In genomic region chr1:91556556-91556955, GRCh38 we compare ENCODE assay signal across 12 cellular contexts. TPM values are rescaled to one million over a fixed set of nuclear protein-coding genes. Genes with fewer than 3 reads are reported as not detected.
A peak's percentile ranks its signal among the peaks of the same experiment; 100 is the strongest.
DNase-seq lines count a peak whose midpoint lies in the region; ATAC-seq and TF ChIP-seq lines count a peak whose summit lies in the region.
"Had no signal": no experiment of that assay in that cellular context is flagged by ENCODE, and none has a peak within 500 bp of the region (broad histone marks: within the 10 kb centered on the region; RNA-seq: fewer than 3 reads in every experiment).

No MANE protein-coding gene starts in this region.

- H2BK15ac ChIP-seq in mesenchymal stem cell (ENCODE audit: low read depth, poor library complexity, severe bottlenecking) = no peak overlapping the region

- intact Hi-C loops in activated T-helper 1 cell treated with anti-CD3 and anti-CD28 coated beads, Interleukin-12 subunit alpha, Interleukin-12 subunit beta, Interleukin-2, Interleukin-4 antibody, amounts not matched to agents 30 ng/mL and 10 ng/mL and 1 ng/mL, durations not matched to agents 14 hours and 24 hours and 36 hours (cut with micrococcal nuclease) = loop anchor here (1.0 to 10.0 kb wide), 17 partner anchors 13 to 1030 kb away; partner anchors contain the start of genes CDC7 and GFI1

- peak overlapping the region; percentile 67 for H3K4me3 Mint-ChIP-seq in activated T-helper 1 cell treated with anti-CD3 and anti-CD28 coated beads, Interleukin-12 subunit alpha, Interleukin-12 subunit beta, Interleukin-2, Interleukin-4 antibody, amounts not matched to agents 30 ng/mL and 10 ng/mL and 1 ng/mL, durations not matched to agents 14 hours and 24 hours and 36 hours
- no peak overlapping the region for H3K4me3 Mint-ChIP-seq in endodermal cell

- H3K4me1 Mint-ChIP-seq in activated T-helper 1 cell treated with anti-CD3 and anti-CD28 coated beads, Interleukin-12 subunit alpha, Interleukin-12 subunit beta, Interleukin-2, Interleukin-4 antibody, amounts not matched to agents 30 ng/mL and 10 ng/mL and 1 ng/mL, durations not matched to agents 14 hours and 24 hours and 36 hours (ENCODE audit: low read depth) = peaks cover 89% of the 10 kb centered on the region
- peaks cover 15% of the 10 kb centered on the region for H3K4me1 Mint-ChIP-seq in endodermal cell

- H3K9ac ChIP-seq in mesenchymal stem cell (ENCODE audit: low read length) (peak overlapping the region; percentile 59), endodermal cell (ENCODE audit: extremely low read depth, low read length, poor library complexity, severe bottlenecking) (no peak overlapping the region)

- no peak overlapping the region for H3K14ac ChIP-seq in mesenchymal stem cell (ENCODE audit: low read length in 2 of 2)

- TF ChIP-seq CTCF in AG04450 (IDR thresholded peaks at IDR 0.05; ENCODE audit: low read depth, low read length) (no peak), endodermal cell (conservative IDR thresholded peaks at IDR 0.05) (no peak)

- H3K9me3 ChIP-seq in AG04450 (ENCODE audit: control insufficient read depth, insufficient read depth, low read length) = no peaks in the 10 kb centered on the region
- no peaks in the 10 kb centered on the region for H3K9me3 ChIP-seq in mesenchymal stem cell (ENCODE audit: control insufficient read depth, low read length)
- no peaks in the 10 kb centered on the region for H3K9me3 ChIP-seq in endodermal cell (ENCODE audit: control insufficient read depth, low read length)

- peak overlapping the region; percentile 4 to 88 for H3K18ac ChIP-seq in mesenchymal stem cell (ENCODE audit: low read depth in 1 of 2, low read length in 2 of 2)

- H3K23ac ChIP-seq in mesenchymal stem cell (ENCODE audit: low read length in 2 of 2) = no peak overlapping the region

- H3K27ac Mint-ChIP-seq in activated T-helper 1 cell treated with anti-CD3 and anti-CD28 coated beads, Interleukin-12 subunit alpha, Interleukin-12 subunit beta, Interleukin-2, Interleukin-4 antibody, amounts not matched to agents 30 ng/mL and 10 ng/mL and 1 ng/mL, durations not matched to agents 14 hours and 24 hours and 36 hours = peak overlapping the region; percentile 83
- H3K27ac Mint-ChIP-seq in endodermal cell = no peak overlapping the region

- H3K4ac ChIP-seq in mesenchymal stem cell (ENCODE audit: low read depth in 1 of 2, low read length in 2 of 2) = peak overlapping the region in 1 of 2 experiments; percentile 58

- H3K4me1 ChIP-seq in mesenchymal stem cell (ENCODE audit: control insufficient read depth, insufficient read depth, low read depth, low read length) = peaks cover 10% of the 10 kb centered on the region
- no peaks in the 10 kb centered on the region for H3K4me1 ChIP-seq in endodermal cell (ENCODE audit: control insufficient read depth, insufficient read depth, low read length)

- H3K36me3 ChIP-seq in mesenchymal stem cell (ENCODE audit: control insufficient read depth in 1 of 2, insufficient read depth in 2 of 2, low read depth in 1 of 2, low read length in 2 of 2) = peaks cover 0 to 45% of the 10 kb centered on the region in 2 experiments
- no peaks in the 10 kb centered on the region for H3K36me3 ChIP-seq in endodermal cell (ENCODE audit: control insufficient read depth, insufficient read depth, low read length)

- H2BK5ac ChIP-seq in mesenchymal stem cell (ENCODE audit: low read depth, low read length, poor library complexity, severe bottlenecking) = no peak overlapping the region

- no peak overlapping the region for H3K4me2 ChIP-seq in mesenchymal stem cell (ENCODE audit: low read length, poor library complexity, severe bottlenecking)

- peaks cover 8% of the 10 kb centered on the region for H3K36me3 Mint-ChIP-seq in activated T-helper 1 cell treated with anti-CD3 and anti-CD28 coated beads, Interleukin-12 subunit alpha, Interleukin-12 subunit beta, Interleukin-2, Interleukin-4 antibody, amounts not matched to agents 30 ng/mL and 10 ng/mL and 1 ng/mL, durations not matched to agents 14 hours and 24 hours and 36 hours (ENCODE audit: low read depth)
- no peaks in the 10 kb centered on the region for H3K36me3 Mint-ChIP-seq in endodermal cell (ENCODE audit: low read depth)

- no peaks in the 10 kb centered on the region for H3K79me1 ChIP-seq in mesenchymal stem cell (replicated peaks; ENCODE audit: low read length, poor library complexity, severe bottlenecking)

- no peaks in the 10 kb centered on the region for H3K27me3 Mint-ChIP-seq in activated T-helper 1 cell treated with anti-CD3 and anti-CD28 coated beads, Interleukin-12 subunit alpha, Interleukin-12 subunit beta, Interleukin-2, Interleukin-4 antibody, amounts not matched to agents 30 ng/mL and 10 ng/mL and 1 ng/mL, durations not matched to agents 14 hours and 24 hours and 36 hours (ENCODE audit: insufficient read depth)
- H3K27me3 Mint-ChIP-seq in endodermal cell (ENCODE audit: insufficient read depth) = no peaks in the 10 kb centered on the region

- H3K27ac ChIP-seq in AG04450 (ENCODE audit: low read depth, low read length) = peak overlapping the region; percentile 78
- no peak overlapping the region for H3K27ac ChIP-seq in mesenchymal stem cell (ENCODE audit: low read length, poor library complexity, severe bottlenecking)
- no peak overlapping the region for H3K27ac ChIP-seq in endodermal cell (ENCODE audit: low read depth, low read length)
- H3K27ac ChIP-seq: C4-2B had no signal

- 88% methylated on average over 2 of the region's 2 CpGs for WGBS in mesenchymal stem cell
- WGBS in endodermal cell (ENCODE audit: insufficient coverage in 1 of 2, insufficient read length in 1 of 2), 2 experiments = 92 to 100% methylated on average over 1 to 2 of the region's 2 CpGs

- POLR2A ChIA-PET in AG04450 (lab: Yijun Ruan, JAX) = no interaction called here

- no peak overlapping the region for H2BK120ac ChIP-seq in mesenchymal stem cell (ENCODE audit: low read depth, low read length)

- peak overlapping the region; percentile 78 for H4K8ac ChIP-seq in mesenchymal stem cell (ENCODE audit: low read length)

- H3K9me3 Mint-ChIP-seq in activated T-helper 1 cell treated with anti-CD3 and anti-CD28 coated beads, Interleukin-12 subunit alpha, Interleukin-12 subunit beta, Interleukin-2, Interleukin-4 antibody, amounts not matched to agents 30 ng/mL and 10 ng/mL and 1 ng/mL, durations not matched to agents 14 hours and 24 hours and 36 hours = no peaks in the 10 kb centered on the region
- no peaks in the 10 kb centered on the region for H3K9me3 Mint-ChIP-seq in endodermal cell

- DNase-seq in AG04450 (ENCODE audit: low read depth, low spot score) (no peak), mesenchymal stem cell (no peak), endodermal cell (no peak), glomerular visceral epithelial cell (ENCODE audit: extremely low spot score) (no peak), kidney tubule cell (ENCODE audit: low spot score) (no peak)
- peak; percentile 24 for DNase-seq in activated T-helper 1 cell treated with anti-CD3 and anti-CD28 coated beads, Interleukin-12 subunit alpha, Interleukin-12 subunit beta, Interleukin-2, Interleukin-4 antibody, amounts not matched to agents 30 ng/mL and 10 ng/mL and 1 ng/mL, durations not matched to agents 14 hours and 24 hours and 36 hours (ENCODE audit: low spot score)
- DNase-seq in stimulated activated CD8-positive, alpha-beta memory T cell treated with anti-CD3 and anti-CD28 coated beads, Interleukin-4, amount 100 ng/mL, for 48 hours = no peak
- DNase-seq: NCI-H1105, retina, SHP77 had no signal

- ATAC-seq in GM21723 (IDR thresholded peaks at IDR 0.05; ENCODE audit: unreplicated experiment) = peak; percentile 14

- H4K91ac ChIP-seq in mesenchymal stem cell (ENCODE audit: low read length) = peak overlapping the region; percentile 66

- no peak overlapping the region for H2AK5ac ChIP-seq in mesenchymal stem cell (ENCODE audit: low read length, severe bottlenecking)

- H3K4me3 ChIP-seq in AG04450 (ENCODE audit: low read depth, low read length) (no peak overlapping the region), mesenchymal stem cell (ENCODE audit: insufficient read depth in 1 of 2, low read depth in 1 of 2, low read length in 2 of 2) (no peak overlapping the region), endodermal cell (ENCODE audit: low read length) (no peak overlapping the region)

- CTCF ChIA-PET in AG04450 (lab: Charles Lee) = no interaction called here

- H2AFZ ChIP-seq in mesenchymal stem cell (ENCODE audit: low read depth, low read length) = no peak overlapping the region

- H3K27me3 ChIP-seq in AG04450 (ENCODE audit: control insufficient read depth, insufficient read depth, low read length) = no peaks in the 10 kb centered on the region
- no peaks in the 10 kb centered on the region for H3K27me3 ChIP-seq in mesenchymal stem cell (ENCODE audit: control insufficient read depth in 1 of 2, insufficient read depth in 1 of 2, low read length in 2 of 2)
- H3K27me3 ChIP-seq in endodermal cell (ENCODE audit: control insufficient read depth, insufficient read depth, low read length, poor library complexity, severe bottlenecking) = no peaks in the 10 kb centered on the region

- peak overlapping the region; percentile 69 to 95 for H2BK12ac ChIP-seq in mesenchymal stem cell (ENCODE audit: low read length in 2 of 2)

RNA-seq across cellular contexts. Expression of gene CDC7, which starts 55.9 kb away (rescaled TPM):
- 3.3 and 4.6 TPM in 2 replicates for polyA plus RNA-seq in AG04450 (2011; rRNA removed)
- 1.8 and 3.6 TPM in 2 replicates for polyA minus RNA-seq in AG04450 (2011; rRNA and poly(A)+ RNA removed)
- 19.9 and 23.1 TPM in 2 replicates for total RNA-seq in activated T-helper 1 cell treated with anti-CD3 and anti-CD28 coated beads, Interleukin-12 subunit alpha, Interleukin-12 subunit beta, Interleukin-2, Interleukin-4 antibody, amounts not matched to agents 30 ng/mL and 10 ng/mL and 1 ng/mL, durations not matched to agents 14 hours and 24 hours and 36 hours
- polyA plus RNA-seq in mesenchymal stem cell (2013, experiment 1 of 2) = 2.1 TPM
- polyA plus RNA-seq in mesenchymal stem cell (2013, experiment 2 of 2) = 1.9 TPM
- 10 to 100 TPM; 41.7 to 44.7 TPM for total RNA-seq in endodermal cell
- 39.5 TPM for polyA plus RNA-seq in endodermal cell (2013, experiment 1 of 2)
- polyA plus RNA-seq in endodermal cell (2013, experiment 2 of 2) = 39.7 TPM
